Comparison of ENCODE assay signal across 8 cellular contexts in the genomic region with DNA sequence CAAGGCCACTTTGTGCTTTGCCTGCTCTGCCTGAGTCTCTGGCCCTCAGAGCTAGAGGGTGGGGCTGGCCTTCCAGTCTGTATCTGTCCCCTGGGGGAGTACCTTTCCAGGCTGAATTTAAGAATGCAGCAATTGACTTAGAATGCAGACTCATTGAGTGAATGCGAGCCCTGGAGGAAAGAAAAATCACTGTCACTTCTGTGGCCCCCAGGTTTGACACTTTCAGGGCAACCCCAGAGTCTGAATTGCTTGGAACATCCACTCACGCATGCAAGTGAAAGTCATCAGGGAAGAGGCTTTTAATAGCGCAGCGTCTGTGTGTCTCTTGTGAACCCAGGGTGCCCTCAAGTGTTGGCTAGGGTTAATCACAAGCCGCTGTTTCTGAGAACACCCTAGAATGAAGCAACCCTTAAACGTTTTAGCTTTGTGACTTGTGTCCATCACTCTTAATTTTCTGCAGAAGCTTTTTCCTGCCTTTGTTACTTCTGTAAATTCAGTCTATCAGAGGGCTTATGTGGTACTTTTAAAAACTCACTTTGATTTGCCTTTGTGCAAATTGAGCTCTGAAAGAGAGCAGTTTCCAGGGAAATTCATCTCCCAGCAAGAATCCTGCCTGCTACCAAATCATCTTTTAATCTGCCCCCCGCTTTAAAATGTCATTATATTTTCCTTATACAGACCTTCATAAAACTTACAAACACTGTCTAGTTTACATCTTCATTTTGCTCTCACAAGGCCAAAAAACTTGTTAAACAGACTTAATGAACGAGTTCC.
A peak's percentile ranks its signal among the peaks of the same experiment; 100 is the strongest.
DNase-seq lines count a peak whose midpoint lies in the region; ATAC-seq and TF ChIP-seq lines count a peak whose summit lies in the region.

No MANE protein-coding gene starts in this region.

- H3K4me3 Mint-ChIP-seq in activated naive CD4-positive, alpha-beta T cell treated with anti-CD3 and anti-CD28 coated beads for 36 hours: no peak overlapping the region
- H3K4me3 Mint-ChIP-seq in glutamatergic neuron (ENCODE audit: unreplicated experiment): no peak overlapping the region

- DNase-seq in CMK (ENCODE audit: low read depth) (peak; percentile 8), Karpas-422 (peak; percentile 76), SHP77 treated with DMSO at 0.1 percent for 48 hours (lab: John Stamatoyannopoulos, UW) (peak; percentile 20), glutamatergic neuron (peak; percentile 54), prostate gland (ENCODE audit: low spot score) (peak; percentile 70)
- DNase-seq in activated naive CD4-positive, alpha-beta T cell treated with anti-CD3 and anti-CD28 coated beads for 36 hours: peak; percentile 79

- no peaks in the 10 kb centered on the region for H3K79me2 ChIP-seq in Karpas-422 (ENCODE audit: low read length)

- 14% methylated on average over 8 of the region's 8 CpGs for WGBS in prostate gland

- H3K9me3 ChIP-seq in Karpas-422 (ENCODE audit: low read length) (no peaks in the 10 kb centered on the region), prostate gland (no peaks in the 10 kb centered on the region)

- H3K4me2 ChIP-seq in Karpas-422 (ENCODE audit: low read depth, low read length, poor library complexity, severe bottlenecking): no peak overlapping the region

- TF ChIP-seq POLR2A in prostate gland (IDR thresholded peaks at IDR 0.05): no peak

- ATAC-seq in GM19467 (IDR thresholded peaks at IDR 0.05; ENCODE audit: unreplicated experiment): peak; percentile 75
- ATAC-seq in HG03354 (IDR thresholded peaks at IDR 0.05; ENCODE audit: poor library complexity, severe bottlenecking, unreplicated experiment): no peak

- no peaks in the 10 kb centered on the region for H3K27me3 ChIP-seq in Karpas-422 (ENCODE audit: low read length)
- H3K27me3 ChIP-seq in prostate gland (replicated peaks; ENCODE audit: insufficient read depth): no peaks in the 10 kb centered on the region

- no peaks in the 10 kb centered on the region for H4K20me1 ChIP-seq in Karpas-422 (ENCODE audit: insufficient read depth, low read depth, low read length)

- H3K9me2 ChIP-seq in Karpas-422 (replicated peaks; ENCODE audit: insufficient read depth, low read length): no peaks in the 10 kb centered on the region

- peaks cover 3% of the 10 kb centered on the region for H3K27me3 Mint-ChIP-seq in activated naive CD4-positive, alpha-beta T cell treated with anti-CD3 and anti-CD28 coated beads for 36 hours (ENCODE audit: low read depth)
- no peaks in the 10 kb centered on the region for H3K27me3 Mint-ChIP-seq in glutamatergic neuron (ENCODE audit: unreplicated experiment)

- CTCF ChIA-PET in activated naive CD4-positive, alpha-beta T cell treated with anti-CD3 and anti-CD28 coated beads for 36 hours (lab: Charles Lee): interaction anchor here (0.5 to 1.8 kb wide), 12 partner anchors 8 to 351 kb away, joined by 3 to 6 read pairs (median 3); no protein-coding TSS in a partner anchor

- no peaks in the 10 kb centered on the region for H3K9me3 Mint-ChIP-seq in activated naive CD4-positive, alpha-beta T cell treated with anti-CD3 and anti-CD28 coated beads for 36 hours
- peaks cover 1% of the 10 kb centered on the region for H3K9me3 Mint-ChIP-seq in glutamatergic neuron (ENCODE audit: unreplicated experiment)

- H3K27ac ChIP-seq in Karpas-422 (ENCODE audit: low read length) (no peak overlapping the region), prostate gland (no peak overlapping the region)

- intact Hi-C loops in activated naive CD4-positive, alpha-beta T cell treated with anti-CD3 and anti-CD28 coated beads for 36 hours (cut with micrococcal nuclease): loop anchor here (1.0 to 5.0 kb wide), 10 partner anchors 14 to 1209 kb away; a partner anchor contains a TSS
- intact Hi-C loops in prostate gland (cut with DNase I): loop anchor here (10.0 kb wide), 2 partner anchors 512 to 1582 kb away; no protein-coding TSS in a partner anchor

- no peaks in the 10 kb centered on the region for H3K36me3 ChIP-seq in Karpas-422 (ENCODE audit: insufficient read depth, low read length)
- no peaks in the 10 kb centered on the region for H3K36me3 ChIP-seq in prostate gland

- peak; percentile 26 for TF ChIP-seq CTCF in glutamatergic neuron (IDR thresholded peaks at IDR 0.05; ENCODE audit: partially characterized antibody, unreplicated experiment)
- peak; percentile 24 to 72 (median 44) for TF ChIP-seq CTCF in prostate gland (IDR thresholded peaks at IDR 0.05)

- no peak overlapping the region for H3K27ac Mint-ChIP-seq in activated naive CD4-positive, alpha-beta T cell treated with anti-CD3 and anti-CD28 coated beads for 36 hours
- H3K27ac Mint-ChIP-seq in glutamatergic neuron (ENCODE audit: unreplicated experiment): peak overlapping the region; percentile 76

- peaks cover 2% of the 10 kb centered on the region for H3K4me1 Mint-ChIP-seq in activated naive CD4-positive, alpha-beta T cell treated with anti-CD3 and anti-CD28 coated beads for 36 hours (ENCODE audit: low read depth)
- H3K4me1 Mint-ChIP-seq in glutamatergic neuron (ENCODE audit: low read depth, unreplicated experiment): peaks cover 20% of the 10 kb centered on the region

- H3K4me1 ChIP-seq in Karpas-422 (ENCODE audit: low read length) (no peaks in the 10 kb centered on the region), prostate gland (replicated peaks) (no peaks in the 10 kb centered on the region)

- H3K4me3 ChIP-seq in Karpas-422 (ENCODE audit: low read length): no peak overlapping the region
- H3K4me3 ChIP-seq in prostate gland: no peak overlapping the region

- H3K9ac ChIP-seq in Karpas-422 (ENCODE audit: low read length): no peak overlapping the region

- no peaks in the 10 kb centered on the region for H3K36me3 Mint-ChIP-seq in activated naive CD4-positive, alpha-beta T cell treated with anti-CD3 and anti-CD28 coated beads for 36 hours (ENCODE audit: low read depth)
- H3K36me3 Mint-ChIP-seq in glutamatergic neuron (ENCODE audit: unreplicated experiment): no peaks in the 10 kb centered on the region

- H2AFZ ChIP-seq in Karpas-422 (ENCODE audit: low read length): no peak overlapping the region

Comparison
In these comparisons a context has a peak if more than half of its experiments do, and no peak if none do; other contexts are left out.
1. DNase-seq: peak in every context shown above with its lines; median percentile 79 in activated naive CD4-positive, alpha-beta T cell treated with anti-CD3 and anti-CD28 coated beads for 36 hours; 76 in Karpas-422; 70 in prostate gland; 54 in glutamatergic neuron; 20 in SHP77 treated with DMSO at 0.1 percent for 48 hours; 8 in CMK.